ENCODE assay signal across 23 cellular contexts in the genomic region with DNA sequence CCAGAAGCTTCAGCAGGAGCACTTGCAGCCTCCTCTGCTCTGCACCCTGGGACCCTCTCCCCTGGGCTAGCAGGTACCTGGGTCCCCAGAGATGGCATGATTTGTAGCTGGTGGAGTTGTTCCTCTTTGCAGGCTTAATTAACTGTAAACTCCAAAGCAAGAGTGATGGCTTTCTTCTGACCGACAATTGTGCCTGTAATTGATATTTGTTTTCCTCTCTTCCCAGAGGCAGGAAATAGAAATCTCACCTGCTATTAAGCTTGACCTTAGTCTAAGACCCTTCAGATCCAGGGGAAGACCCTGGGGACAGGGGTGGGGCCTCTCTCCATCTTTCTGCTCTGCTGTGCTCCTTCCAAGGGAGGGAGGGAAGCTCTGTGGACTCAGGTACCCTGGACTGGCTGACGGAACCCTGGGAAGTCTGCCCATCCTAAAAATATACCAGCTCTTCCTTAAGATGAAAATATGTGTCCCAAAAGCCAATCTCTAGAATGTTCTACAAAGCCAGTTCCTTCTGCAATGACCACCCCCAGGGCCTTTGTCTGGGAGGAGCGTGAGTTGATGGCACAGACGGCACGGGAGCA.
"Had no signal": no experiment of that assay in that cellular context is flagged by ENCODE, and none has a peak within 500 bp of the region (broad histone marks: within the 10 kb centered on the region; RNA-seq: fewer than 3 reads in every experiment).

No MANE protein-coding gene starts in this region.

- H3K4me1 ChIP-seq: body of pancreas, left lung, parathyroid adenoma, vagina had no signal

- DNase-seq: activated B cell treated with CpG ODN at 0.5 μM for 24 hours; activated CD4-positive, alpha-beta T cell treated with anti-CD3 and anti-CD28 coated beads for 4 hours; activated CD4-positive, alpha-beta T cell treated with anti-CD3 and anti-CD28 coated beads, Interleukin-2, amount 50 U/mL, for 48 hours; activated gamma-delta T cell; activated T-cell treated with anti-CD3 and anti-CD28 coated beads, Interleukin-2, amount 50 U/mL, for 72 hours; anterior cingulate cortex; dermis blood vessel endothelial cell; effector CD8-positive, alpha-beta T cell; foreskin melanocyte; immature natural killer cell; stimulated activated CD4-positive, alpha-beta T cell treated with anti-CD3 and anti-CD28 coated beads, Interleukin-2, amount 100 ng/mL, for 48 hours; stimulated activated CD8-positive, alpha-beta memory T cell treated with anti-CD3 and anti-CD28 coated beads, Interleukin-4, amount 100 ng/mL, for 48 hours; stimulated activated naive B cell treated with anti-CD40 and anti-IgM and Interleukin-4, amounts not matched to agents 10 μg/mL and 1 μg/mL and 100 μg/mL, for 72 hours had no signal

- ATAC-seq: activated T-cell treated with anti-CD3 and anti-CD28 coated beads, Interleukin-2, amount 50 U/mL, for 72 hours; body of pancreas; left lung; naive thymus-derived CD8-positive, alpha-beta T cell; sciatic nerve; stimulated activated naive B cell treated with anti-CD40 and anti-IgM and Interleukin-4, amounts not matched to agents 10 μg/mL and 1 μg/mL and 100 μg/mL, for 72 hours had no signal

- H3K36me3 Mint-ChIP-seq: activated naive CD4-positive, alpha-beta T cell treated with anti-CD3 and anti-CD28 coated beads, Interleukin-2, amount 50 U/mL, for 24 hours; mesothelial cell of epicardium had no signal

- H3K9ac ChIP-seq: parathyroid adenoma had no signal

- H3K4me3 Mint-ChIP-seq: activated B cell treated with CpG ODN at 0.5 μM for 24 hours; activated naive CD4-positive, alpha-beta T cell treated with anti-CD3 and anti-CD28 coated beads, Interleukin-2, amount 50 U/mL, for 24 hours; activated T-cell treated with anti-CD3 and anti-CD28 coated beads, Interleukin-2, amount 50 U/mL, for 72 hours; immature natural killer cell; mesothelial cell of epicardium; naive thymus-derived CD8-positive, alpha-beta T cell; stimulated activated naive B cell treated with anti-CD40 and anti-IgM and Interleukin-4, amounts not matched to agents 10 μg/mL and 1 μg/mL and 100 μg/mL, for 72 hours; T-helper 1 cell treated with Interleukin-12 subunit alpha and Interleukin-12 subunit beta and Interleukin-4 antibody, amounts not matched to agents 30 μg/mL and 1 μg/mL, for 36 hours had no signal

- H3K4me1 Mint-ChIP-seq: activated B cell treated with CpG ODN at 0.5 μM for 24 hours; activated naive CD4-positive, alpha-beta T cell treated with anti-CD3 and anti-CD28 coated beads, Interleukin-2, amount 50 U/mL, for 24 hours; immature natural killer cell; naive thymus-derived CD8-positive, alpha-beta T cell; stimulated activated naive B cell treated with anti-CD40 and anti-IgM and Interleukin-4, amounts not matched to agents 10 μg/mL and 1 μg/mL and 100 μg/mL, for 72 hours had no signal

- H3K27ac Mint-ChIP-seq: activated B cell treated with CpG ODN at 0.5 μM for 24 hours; activated naive CD4-positive, alpha-beta T cell treated with anti-CD3 and anti-CD28 coated beads, Interleukin-2, amount 50 U/mL, for 24 hours; activated T-cell treated with anti-CD3 and anti-CD28 coated beads, Interleukin-2, amount 50 U/mL, for 72 hours; immature natural killer cell; mesothelial cell of epicardium; stimulated activated naive B cell treated with anti-CD40 and anti-IgM and Interleukin-4, amounts not matched to agents 10 μg/mL and 1 μg/mL and 100 μg/mL, for 72 hours; T-helper 1 cell treated with Interleukin-12 subunit alpha and Interleukin-12 subunit beta and Interleukin-4 antibody, amounts not matched to agents 30 μg/mL and 1 μg/mL, for 36 hours had no signal

- H3K27me3 ChIP-seq: body of pancreas, hepatocyte, vagina had no signal

- H3K36me3 ChIP-seq: left lung, vagina had no signal

- H3K9me3 ChIP-seq: body of pancreas, vagina had no signal

- H3K27ac ChIP-seq: body of pancreas, left lung, parathyroid adenoma, vagina had no signal

- H3K4me3 ChIP-seq: body of pancreas, hepatocyte, left lung, vagina had no signal
